1 cellular context compared by ENCODE assay signal in genomic region chr10:133292919-133293809, GRCh38.
TF ChIP-seq lines count a peak whose summit lies in the region.

No MANE protein-coding gene starts in this region.

TF ChIP-seq in H1, 55 proteins besides CTCF, POLR2A, EP300 and RAD21:
- TF ChIP-seq SP4 (IDR thresholded peaks at IDR 0.05; ENCODE audit: low read length) (no peak), CEBPB (IDR thresholded peaks at IDR 0.05; ENCODE audit: low read depth, low read length) (no peak), SP2 (IDR thresholded peaks at IDR 0.05; ENCODE audit: low read length) (no peak), GTF2F1 (IDR thresholded peaks at IDR 0.05; ENCODE audit: borderline replicate concordance, low read depth, low read length) (no peak), SRF (IDR thresholded peaks at IDR 0.05; ENCODE audit: low read depth, low read length) (no peak), SUZ12 (IDR thresholded peaks at IDR 0.05; ENCODE audit: low read length) (no peak), GABPA (IDR thresholded peaks at IDR 0.05; ENCODE audit: borderline replicate concordance, insufficient read depth, low read length) (no peak), POU5F1 (IDR thresholded peaks at IDR 0.05; ENCODE audit: low read depth, low read length) (no peak), CBX5 (IDR thresholded peaks at IDR 0.05; ENCODE audit: low read depth, low read length) (no peak), CHD7 (IDR thresholded peaks at IDR 0.05; ENCODE audit: insufficient replicate concordance, low read length) (no peak), E2F6 (IDR thresholded peaks at IDR 0.05) (no peak)
